ENCODE assay signal across 8 cellular contexts in the genomic region with DNA sequence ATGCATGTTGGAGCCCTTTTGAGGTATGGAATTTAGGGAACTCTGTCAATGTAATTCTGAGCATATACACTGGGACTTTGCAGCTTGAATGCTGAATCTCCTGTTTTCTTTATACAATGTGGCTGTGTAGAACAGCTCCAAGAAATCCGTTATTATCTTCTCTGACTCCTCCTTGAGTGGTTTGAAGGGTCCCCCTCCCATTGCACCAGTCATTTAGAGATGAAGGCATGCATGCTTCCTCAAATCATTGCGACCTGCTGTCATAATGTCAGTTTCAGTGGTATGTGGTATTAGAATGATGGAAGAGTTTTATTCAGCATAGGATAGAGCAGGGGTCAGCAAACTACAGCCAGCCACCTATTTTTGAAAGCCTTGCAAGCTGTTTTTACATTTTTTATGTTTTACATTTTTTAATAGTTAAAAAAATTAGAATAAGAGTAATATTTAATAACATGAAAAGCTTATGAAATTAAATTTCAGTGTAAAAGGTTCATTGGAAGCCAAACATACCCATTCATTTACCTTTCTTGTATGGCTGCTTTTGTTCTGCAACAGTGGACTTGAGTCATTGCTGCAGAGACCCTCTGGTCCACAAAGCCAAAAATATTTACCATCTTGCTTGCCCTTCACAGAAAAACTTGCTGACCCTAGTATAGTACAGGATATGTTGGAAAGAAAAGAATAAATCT. TPM values are rescaled to one million over a fixed set of nuclear protein-coding genes. Genes with fewer than 3 reads are reported as not detected.
A peak's percentile ranks its signal among the peaks of the same experiment; 100 is the strongest.
DNase-seq lines count a peak whose midpoint lies in the region; ATAC-seq, FAIRE-seq and TF ChIP-seq lines count a peak whose summit lies in the region.

No MANE protein-coding gene starts in this region.

- H3K27me3 Mint-ChIP-seq in activated B cell treated with CpG ODN at 0.5 μM for 24 hours, result no peaks in the 10 kb centered on the region
- no peaks in the 10 kb centered on the region for H3K27me3 Mint-ChIP-seq in stimulated activated naive CD8-positive, alpha-beta T cell treated with anti-CD3 and anti-CD28 coated beads, Interleukin-15, Interleukin-2, amounts not matched to agents 100 ng/mL and 50 ng/mL, for 24 hours

- POLR2A ChIA-PET in activated B cell treated with CpG ODN at 0.5 μM for 24 hours (lab: Charles Lee), result interaction anchor here (0.6 to 2.5 kb wide), 10 partner anchors 9 to 109 kb away, joined by 3 to 32 read pairs (median 4); a partner anchor contains a TSS

- no peak for FAIRE-seq in frontal cortex (lab: Jason Lieb, UNC)

- peaks cover 21% of the 10 kb centered on the region for H3K36me3 Mint-ChIP-seq in activated B cell treated with CpG ODN at 0.5 μM for 24 hours (ENCODE audit: low read depth)
- peaks cover 9% of the 10 kb centered on the region for H3K36me3 Mint-ChIP-seq in stimulated activated naive CD8-positive, alpha-beta T cell treated with anti-CD3 and anti-CD28 coated beads, Interleukin-15, Interleukin-2, amounts not matched to agents 100 ng/mL and 50 ng/mL, for 24 hours (ENCODE audit: low read depth)

- ATAC-seq in HG03060 (IDR thresholded peaks at IDR 0.05; ENCODE audit: low read depth, unreplicated experiment) (peak; percentile 56), activated B cell treated with CpG ODN at 0.5 μM for 24 hours (ENCODE audit: low read depth) (peak; percentile 72)

- H3K9me3 Mint-ChIP-seq in activated B cell treated with CpG ODN at 0.5 μM for 24 hours, result peaks cover 2% of the 10 kb centered on the region
- no peaks in the 10 kb centered on the region for H3K9me3 Mint-ChIP-seq in stimulated activated naive CD8-positive, alpha-beta T cell treated with anti-CD3 and anti-CD28 coated beads, Interleukin-15, Interleukin-2, amounts not matched to agents 100 ng/mL and 50 ng/mL, for 24 hours

- intact Hi-C loops in activated B cell treated with CpG ODN at 0.5 μM for 24 hours (cut with micrococcal nuclease), result loop anchor here (1.0 kb wide), 3 partner anchors 8 to 58 kb away; a partner anchor contains a TSS

- CTCF ChIA-PET in activated B cell treated with CpG ODN at 0.5 μM for 24 hours (lab: Charles Lee), result interaction anchor here (0.8 to 1.9 kb wide), 4 partner anchors 8 to 109 kb away, joined by 3 to 14 read pairs (median 6); a partner anchor contains a TSS

- peaks cover 89% of the 10 kb centered on the region for H3K4me1 Mint-ChIP-seq in activated B cell treated with CpG ODN at 0.5 μM for 24 hours
- peaks cover 90% of the 10 kb centered on the region for H3K4me1 Mint-ChIP-seq in stimulated activated naive CD8-positive, alpha-beta T cell treated with anti-CD3 and anti-CD28 coated beads, Interleukin-15, Interleukin-2, amounts not matched to agents 100 ng/mL and 50 ng/mL, for 24 hours (ENCODE audit: low read depth)

- TF ChIP-seq CTCF in activated B cell treated with CpG ODN at 0.5 μM for 24 hours (IDR thresholded peaks at IDR 0.05), result no peak

- H3K27ac Mint-ChIP-seq in activated B cell treated with CpG ODN at 0.5 μM for 24 hours, result peak overlapping the region; percentile 81
- peak overlapping the region; percentile 87 for H3K27ac Mint-ChIP-seq in stimulated activated naive CD8-positive, alpha-beta T cell treated with anti-CD3 and anti-CD28 coated beads, Interleukin-15, Interleukin-2, amounts not matched to agents 100 ng/mL and 50 ng/mL, for 24 hours

- H3K4me3 Mint-ChIP-seq in activated B cell treated with CpG ODN at 0.5 μM for 24 hours, result peak overlapping the region; percentile 50
- H3K4me3 Mint-ChIP-seq in stimulated activated naive CD8-positive, alpha-beta T cell treated with anti-CD3 and anti-CD28 coated beads, Interleukin-15, Interleukin-2, amounts not matched to agents 100 ng/mL and 50 ng/mL, for 24 hours, result peak overlapping the region; percentile 70

- DNase-seq in stimulated activated CD4-positive, alpha-beta T cell treated with anti-CD3 and anti-CD28 coated beads, Interleukin-15, amount 100 ng/mL, for 48 hours (ENCODE audit: low read depth in 2 of 2), result peak; percentile 45 to 49
- no peak for DNase-seq in stimulated activated CD4-positive, alpha-beta T cell treated with anti-CD3 and anti-CD28 coated beads, Interleukin-4, amount 100 ng/mL, for 4 hours
- no peak for DNase-seq in activated B cell treated with CpG ODN at 0.5 μM for 24 hours
- no peak for DNase-seq in NCI-H146 (lab: John Stamatoyannopoulos, UW)
- no peak for DNase-seq in frontal cortex (ENCODE audit: low spot score in 2 of 2)
- DNase-seq in NCI-H510A treated with DMSO at 0.1 percent for 48 hours (lab: John Stamatoyannopoulos, UW), result no peak

RNA-seq across cellular contexts. Expression of a gene that starts 8.1 kb away (rescaled TPM):
- total RNA-seq in activated B cell treated with CpG ODN at 0.5 μM for 24 hours (67.1 and 68.6 TPM in 2 replicates), frontal cortex (13.0 TPM)

Comparison
In these comparisons a context has a peak if more than half of its experiments do, and no peak if none do; other contexts are left out.
1. DNase-seq: peak in stimulated activated CD4-positive, alpha-beta T cell treated with anti-CD3 and anti-CD28 coated beads, Interleukin-15, amount 100 ng/mL, for 48 hours (2 of 2); none in stimulated activated CD4-positive, alpha-beta T cell treated with anti-CD3 and anti-CD28 coated beads, Interleukin-4, amount 100 ng/mL, for 4 hours (0 of 2), activated B cell treated with CpG ODN at 0.5 μM for 24 hours (single experiment), NCI-H146 (single experiment), frontal cortex (0 of 2) and NCI-H510A treated with DMSO at 0.1 percent for 48 hours (single experiment).